ENCODE assay signal across 16 cellular contexts in genomic region chr6:97052152-97052787, GRCh38.
DNase-seq lines count a peak whose midpoint lies in the region; ATAC-seq lines count a peak whose summit lies in the region.
"Had no signal": no experiment of that assay in that cellular context is flagged by ENCODE, and none has a peak within 500 bp of the region (broad histone marks: within the 10 kb centered on the region; RNA-seq: fewer than 3 reads in every experiment).

No MANE protein-coding gene starts in this region.

- DNase-seq in COLO829 (ENCODE audit: low spot score) (peak; percentile 13), caudate nucleus (lab: John Stamatoyannopoulos, UW) (peak in 5 of 61 donors; percentile 13 to 28 (median 21)), hippocampal formation (lab: John Stamatoyannopoulos, UW) (peak; percentile 23 to 25), substantia nigra (lab: John Stamatoyannopoulos, UW) (peak in 10 of 49 donors; percentile 7 to 57 (median 14))
- DNase-seq in stimulated activated CD4-positive, alpha-beta T cell treated with anti-CD3 and anti-CD28 coated beads, Interleukin-4, amount 100 ng/mL, for 1 hour: no peak
- DNase-seq in activated naive CD4-positive, alpha-beta T cell treated with Interleukin-2 at 50 U/mL for 16 hours: no peak
- DNase-seq: CD8-positive, alpha-beta T cell; GOT3; NCI-H1105; NCI-H187 treated with DMSO at 0.1 percent for 48 hours; NCI-H226; NCI-H524; PC-9; SIG-M5 had no signal

- ATAC-seq in HG03039 (IDR thresholded peaks at IDR 0.05; ENCODE audit: unreplicated experiment): no peak
- ATAC-seq: CD8-positive, alpha-beta T cell had no signal

- H3K27ac ChIP-seq in caudate nucleus (ENCODE audit: low read depth, low read length) (peak overlapping the region; percentile 58), substantia nigra (ENCODE audit: low read depth, low read length, poor library complexity, severe bottlenecking) (peak overlapping the region; percentile 89)
- H3K27ac ChIP-seq: PC-9, RWPE1 had no signal

Comparison
In these comparisons a context has a peak if more than half of its experiments do, and no peak if none do; other contexts are left out.
1. DNase-seq: peak in COLO829 (single experiment) and hippocampal formation (2 of 2); none in stimulated activated CD4-positive, alpha-beta T cell treated with anti-CD3 and anti-CD28 coated beads, Interleukin-4, amount 100 ng/mL, for 1 hour (single experiment) and activated naive CD4-positive, alpha-beta T cell treated with Interleukin-2 at 50 U/mL for 16 hours (single experiment).